Comparison of ENCODE assay signal across 9 cellular contexts in the genomic region with DNA sequence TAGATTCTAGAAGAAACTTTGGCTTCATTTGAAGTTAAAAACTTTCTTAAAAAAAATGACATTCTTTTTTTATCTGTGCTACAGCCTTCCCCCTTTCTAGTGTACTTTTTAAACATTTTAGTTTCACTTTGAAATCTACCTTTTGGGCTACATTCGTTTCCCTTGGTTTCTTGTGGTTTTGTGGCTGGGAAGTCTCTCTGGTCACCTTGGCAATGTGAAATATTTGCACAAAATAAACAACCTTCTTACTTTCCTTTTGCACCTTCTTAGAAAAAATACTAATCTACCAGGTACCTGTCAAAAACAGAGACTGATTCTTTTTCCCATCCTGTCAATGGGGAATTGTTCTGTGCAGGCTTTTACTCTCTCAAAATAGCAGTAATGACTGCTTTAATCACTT.
DNase-seq lines count a peak whose midpoint lies in the region; ATAC-seq and TF ChIP-seq lines count a peak whose summit lies in the region.
"Had no signal": no experiment of that assay in that cellular context is flagged by ENCODE, and none has a peak within 500 bp of the region (broad histone marks: within the 10 kb centered on the region; RNA-seq: fewer than 3 reads in every experiment).

No MANE protein-coding gene starts in this region.

- TF ChIP-seq RAD21 in SK-N-SH (IDR thresholded peaks at IDR 0.05; ENCODE audit: low read length): no peak

- DNase-seq in SK-N-SH (no peak), renal cortical epithelial cell (ENCODE audit: low read depth) (peak; percentile 22), DMS79 treated with DMSO at 0.1 percent for 48 hours (lab: John Stamatoyannopoulos, UW) (no peak), epidermal melanocyte (ENCODE audit: insufficient read length, low spot score) (no peak), anterior cingulate cortex (lab: John Stamatoyannopoulos, UW) (no peak)
- DNase-seq: IMR-90 had no signal

- no peaks in the 10 kb centered on the region for H3K9me3 Mint-ChIP-seq in T-helper 1 cell treated with Interleukin-12 subunit alpha and Interleukin-12 subunit beta and Interleukin-4 antibody, amounts not matched to agents 30 μg/mL and 1 μg/mL, for 36 hours

- no peaks in the 10 kb centered on the region; a peak in 2 of 4 replicates for H3K4me1 ChIP-seq in SK-N-SH (ENCODE audit: control insufficient read depth in 1 of 2, insufficient read depth in 2 of 2, low read depth in 1 of 2, low read length in 1 of 2)

- peaks cover 66% of the 10 kb centered on the region for H3K4me1 Mint-ChIP-seq in T-helper 1 cell treated with Interleukin-12 subunit alpha and Interleukin-12 subunit beta and Interleukin-4 antibody, amounts not matched to agents 30 μg/mL and 1 μg/mL, for 36 hours (ENCODE audit: low read depth)

- TF ChIP-seq CTCF in SK-N-SH (IDR thresholded peaks at IDR 0.05): no peak

- peak overlapping the region; percentile 18; the same call in 1 of the 2 replicates for H2AFZ ChIP-seq in SK-N-SH (ENCODE audit: low read depth)

- no peak overlapping the region for H3K4me3 ChIP-seq in SK-N-SH (ENCODE audit: low read depth in 2 of 2, low read length in 1 of 2)

- H3K4me3 Mint-ChIP-seq in T-helper 1 cell treated with Interleukin-12 subunit alpha and Interleukin-12 subunit beta and Interleukin-4 antibody, amounts not matched to agents 30 μg/mL and 1 μg/mL, for 36 hours: peak overlapping the region; percentile 66

- no peak overlapping the region for H3K27ac ChIP-seq in SK-N-SH (ENCODE audit: low read depth in 2 of 2, low read length in 1 of 2)

- 63% methylated on average over 1 of the region's 1 CpG for WGBS in SK-N-SH (ENCODE audit: low lambda C conversion rate)

- no peaks in the 10 kb centered on the region for H3K9me3 ChIP-seq in SK-N-SH

- H3K9me2 ChIP-seq in SK-N-SH: no peaks in the 10 kb centered on the region

- peaks cover 5% of the 10 kb centered on the region for H3K36me3 Mint-ChIP-seq in T-helper 1 cell treated with Interleukin-12 subunit alpha and Interleukin-12 subunit beta and Interleukin-4 antibody, amounts not matched to agents 30 μg/mL and 1 μg/mL, for 36 hours (ENCODE audit: low read depth)

- H3K27me3 ChIP-seq in SK-N-SH (ENCODE audit: insufficient read depth): no peaks in the 10 kb centered on the region

- TF ChIP-seq EP300 in SK-N-SH (IDR thresholded peaks at IDR 0.05; ENCODE audit: borderline replicate concordance in 1 of 2, low read depth in 1 of 2, low read length in 1 of 2): no peak

- CTCF ChIA-PET in SK-N-SH (lab: Yijun Ruan, JAX): no interaction called here

- H3K36me3 ChIP-seq in SK-N-SH (replicated peaks in 1 of 2; ENCODE audit: control insufficient read depth in 1 of 2, insufficient read depth in 2 of 2, low read length in 1 of 2): no peaks in the 10 kb centered on the region

- no peaks in the 10 kb centered on the region for H3K79me2 ChIP-seq in SK-N-SH (ENCODE audit: insufficient read depth)

- no peak overlapping the region for H3K4me2 ChIP-seq in SK-N-SH

- H3F3A ChIP-seq in SK-N-SH (replicated peaks; ENCODE audit: insufficient read depth): no peaks in the 10 kb centered on the region

- peak overlapping the region; percentile 71 for H3K27ac Mint-ChIP-seq in T-helper 1 cell treated with Interleukin-12 subunit alpha and Interleukin-12 subunit beta and Interleukin-4 antibody, amounts not matched to agents 30 μg/mL and 1 μg/mL, for 36 hours

- no peaks in the 10 kb centered on the region for H4K20me1 ChIP-seq in SK-N-SH (ENCODE audit: insufficient read depth)

- H3K9ac ChIP-seq in SK-N-SH: no peak overlapping the region

- peaks cover 10% of the 10 kb centered on the region for H3K27me3 Mint-ChIP-seq in T-helper 1 cell treated with Interleukin-12 subunit alpha and Interleukin-12 subunit beta and Interleukin-4 antibody, amounts not matched to agents 30 μg/mL and 1 μg/mL, for 36 hours (ENCODE audit: low read depth)

- POLR2A ChIA-PET in SK-N-SH (lab: Yijun Ruan, JAX): no interaction called here

- ATAC-seq in SK-N-SH treated with all-trans-retinoic acid at 6 μM for 48 hours (no peak), HG02938 (IDR thresholded peaks at IDR 0.05; ENCODE audit: unreplicated experiment) (peak; percentile 74)

TF ChIP-seq in SK-N-SH, 30 proteins besides CTCF, POLR2A, EP300 and RAD21 (continues in another document):
- TF ChIP-seq NFIC (IDR thresholded peaks at IDR 0.05; ENCODE audit: borderline replicate concordance): no peak
- no peak for TF ChIP-seq ELF1 (IDR thresholded peaks at IDR 0.05)
- TF ChIP-seq EZH2phosphoT487 (IDR thresholded peaks at IDR 0.05; ENCODE audit: borderline replicate concordance, low read depth): no peak
- TF ChIP-seq MEF2A (IDR thresholded peaks at IDR 0.05; ENCODE audit: borderline replicate concordance, low read depth): no peak
- no peak for TF ChIP-seq GABPA (IDR thresholded peaks at IDR 0.05; ENCODE audit: low read depth)
- no peak for TF ChIP-seq JUND (IDR thresholded peaks at IDR 0.05)
- TF ChIP-seq, protein P1, sequence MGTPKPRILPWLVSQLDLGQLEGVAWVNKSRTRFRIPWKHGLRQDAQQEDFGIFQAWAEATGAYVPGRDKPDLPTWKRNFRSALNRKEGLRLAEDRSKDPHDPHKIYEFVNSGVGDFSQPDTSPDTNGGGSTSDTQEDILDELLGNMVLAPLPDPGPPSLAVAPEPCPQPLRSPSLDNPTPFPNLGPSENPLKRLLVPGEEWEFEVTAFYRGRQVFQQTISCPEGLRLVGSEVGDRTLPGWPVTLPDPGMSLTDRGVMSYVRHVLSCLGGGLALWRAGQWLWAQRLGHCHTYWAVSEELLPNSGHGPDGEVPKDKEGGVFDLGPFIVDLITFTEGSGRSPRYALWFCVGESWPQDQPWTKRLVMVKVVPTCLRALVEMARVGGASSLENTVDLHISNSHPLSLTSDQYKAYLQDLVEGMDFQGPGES (IDR thresholded peaks at IDR 0.05; ENCODE audit: low read depth, low read length): no peak
- TF ChIP-seq GATA2 (CRISPR knock-in tag; IDR thresholded peaks at IDR 0.05): no peak
- no peak for TF ChIP-seq CHD2 (IDR thresholded peaks at IDR 0.05; ENCODE audit: low read length, partially characterized antibody)
- TF ChIP-seq RCOR1 (IDR thresholded peaks at IDR 0.05; ENCODE audit: low read length): no peak
- TF ChIP-seq TAF1 (IDR thresholded peaks at IDR 0.05; ENCODE audit: borderline replicate concordance, low read depth, low read length): no peak
- no peak for TF ChIP-seq YY1 (IDR thresholded peaks at IDR 0.05; ENCODE audit: low read depth)

TF ChIP-seq in SK-N-SH treated with all-trans-retinoic acid at 6 μM for 48 hours, 23 proteins besides CTCF, POLR2A, EP300 and RAD21:
- TF ChIP-seq BACH2 (CRISPR knock-in tag; IDR thresholded peaks at IDR 0.05; ENCODE audit: borderline replicate concordance): no peak
- no peak for TF ChIP-seq SNAI2 (CRISPR knock-in tag; IDR thresholded peaks at IDR 0.05)
- TF ChIP-seq PPARA (CRISPR knock-in tag; IDR thresholded peaks at IDR 0.05; ENCODE audit: borderline replicate concordance): no peak
- no peak for TF ChIP-seq TOX (CRISPR knock-in tag; IDR thresholded peaks at IDR 0.05; ENCODE audit: borderline replicate concordance)
